In the genomic region with DNA sequence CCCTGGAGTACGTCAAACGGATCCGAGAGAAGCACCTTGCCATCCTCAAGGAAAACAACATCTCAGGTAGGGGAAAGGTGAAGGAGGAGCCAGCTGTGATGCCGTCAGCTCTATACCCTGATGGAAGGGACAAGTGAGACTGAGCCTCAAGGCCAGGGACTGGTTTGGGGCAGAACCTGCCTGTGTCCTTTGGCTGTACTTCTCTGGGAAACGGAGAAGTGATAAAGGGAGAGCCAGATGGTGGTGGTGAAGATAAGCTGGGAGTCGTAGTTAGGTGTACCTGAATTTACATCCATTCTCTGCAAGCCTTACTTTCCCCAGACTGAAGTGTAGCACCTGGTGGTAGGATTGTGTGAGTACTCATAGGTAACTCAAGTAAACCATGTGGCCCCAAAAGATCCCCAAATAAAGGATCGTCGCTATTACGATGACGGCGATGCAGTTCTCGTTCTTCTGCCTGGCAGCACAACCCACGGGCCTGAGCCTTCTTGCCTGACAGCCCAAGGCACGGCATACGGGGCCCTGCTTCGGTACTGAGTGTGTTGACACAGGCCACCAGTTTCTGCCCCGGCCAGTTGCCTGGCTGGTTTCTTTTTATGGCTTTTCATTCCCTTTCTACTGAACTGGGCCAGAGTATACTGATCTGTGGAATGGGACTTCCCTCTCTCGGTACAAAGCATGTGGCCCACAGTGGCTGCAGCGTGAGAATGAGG, we compare ENCODE assay signal across 1 cellular context.
TF ChIP-seq lines count a peak whose summit lies in the region.

No MANE protein-coding gene starts in this region.

TF ChIP-seq in K562, 482 proteins besides CTCF, POLR2A, EP300 and RAD21:
- no peak for TF ChIP-seq CSDE1 (IDR thresholded peaks at IDR 0.05)
- no peak for TF ChIP-seq NFYB (IDR thresholded peaks at IDR 0.05; ENCODE audit: extremely low read depth, insufficient read length)
- no peak for TF ChIP-seq HINFP (tag; conservative IDR thresholded peaks at IDR 0.05; ENCODE audit: low read depth)
- TF ChIP-seq MCM7 (IDR thresholded peaks at IDR 0.05), result no peak
- no peak for TF ChIP-seq TSC22D4 (tag; IDR thresholded peaks at IDR 0.05)
- TF ChIP-seq NEUROD1 (IDR thresholded peaks at IDR 0.05; ENCODE audit: borderline replicate concordance, low read depth, low read length, partially characterized antibody), result no peak
- TF ChIP-seq TEAD4 (IDR thresholded peaks at IDR 0.05; ENCODE audit: low read length), result no peak
- TF ChIP-seq TEAD4 (CRISPR knock-in tag; IDR thresholded peaks at IDR 0.05; ENCODE audit: borderline replicate concordance), result no peak
- TF ChIP-seq JUNB (CRISPR knock-in tag; conservative IDR thresholded peaks at IDR 0.05), result no peak
- no peak for TF ChIP-seq ZFP1 (CRISPR knock-in tag; IDR thresholded peaks at IDR 0.05)
- TF ChIP-seq SUPT5H (IDR thresholded peaks at IDR 0.05), result no peak
- TF ChIP-seq BCOR (IDR thresholded peaks at IDR 0.05), result no peak
- TF ChIP-seq FOXJ2 (tag; IDR thresholded peaks at IDR 0.05), result no peak
- TF ChIP-seq, protein P1, sequence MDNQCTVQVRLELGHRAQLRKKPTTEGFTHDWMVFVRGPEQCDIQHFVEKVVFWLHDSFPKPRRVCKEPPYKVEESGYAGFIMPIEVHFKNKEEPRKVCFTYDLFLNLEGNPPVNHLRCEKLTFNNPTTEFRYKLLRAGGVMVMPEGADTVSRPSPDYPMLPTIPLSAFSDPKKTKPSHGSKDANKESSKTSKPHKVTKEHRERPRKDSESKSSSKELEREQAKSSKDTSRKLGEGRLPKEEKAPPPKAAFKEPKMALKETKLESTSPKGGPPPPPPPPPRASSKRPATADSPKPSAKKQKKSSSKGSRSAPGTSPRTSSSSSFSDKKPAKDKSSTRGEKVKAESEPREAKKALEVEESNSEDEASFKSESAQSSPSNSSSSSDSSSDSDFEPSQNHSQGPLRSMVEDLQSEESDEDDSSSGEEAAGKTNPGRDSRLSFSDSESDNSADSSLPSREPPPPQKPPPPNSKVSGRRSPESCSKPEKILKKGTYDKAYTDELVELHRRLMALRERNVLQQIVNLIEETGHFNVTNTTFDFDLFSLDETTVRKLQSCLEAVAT (IDR thresholded peaks at IDR 0.05), result no peak
- no peak for TF ChIP-seq HDAC1 (IDR thresholded peaks at IDR 0.05)
